Comparison of ENCODE assay signal across 8 cellular contexts in genomic region chr2:62705007-62705829, GRCh38. TPM values are rescaled to one million over a fixed set of nuclear protein-coding genes. Genes with fewer than 3 reads are reported as not detected.
DNase-seq lines count a peak whose midpoint lies in the region; ATAC-seq and TF ChIP-seq lines count a peak whose summit lies in the region.

Gene EHBP1, plus strand, starts transcription at chr2:62705713. Its CDS starts 1,479 bp downstream, at chr2:62707192.

- H3K4me1 ChIP-seq in mammary epithelial cell (ENCODE audit: insufficient read depth, low read length) = peaks cover 19% of the 10 kb centered on the region
- H3K4me1 ChIP-seq in skeletal muscle tissue (ENCODE audit: control insufficient read depth in 3 of 3, insufficient read depth in 3 of 3, low read length in 3 of 3) = peaks cover 17 to 32% (median 25%) of the 10 kb centered on the region in 3 donors

- peaks cover 45% of the 10 kb centered on the region for H3K79me2 ChIP-seq in mammary epithelial cell (ENCODE audit: insufficient read depth, low read length)

- no TSS peak for BruUV-seq in mammary epithelial cell (replicated peaks; lab: Mats Ljungman, UMichigan)

- CTCF ChIA-PET in mammary epithelial cell (lab: Charles Lee; ENCODE audit: low non-redundant PET) = interaction anchor here (0.6 to 0.7 kb wide), 2 partner anchors 109 to 229 kb away, joined by 3 to 5 read pairs; no protein-coding TSS in a partner anchor

- no peak for TF ChIP-seq CTCF in WERI-Rb-1 (IDR thresholded peaks at IDR 0.05; ENCODE audit: low read depth, low read length)
- no peak for TF ChIP-seq CTCF in mammary epithelial cell (conservative IDR thresholded peaks at IDR 0.05 in 1 of 2, IDR thresholded peaks at IDR 0.05 in 1 of 2; ENCODE audit: extremely low read depth in 1 of 2, insufficient read depth in 1 of 2, low read depth in 1 of 2, low read length in 2 of 2)

- in situ Hi-C loops in ACHN (cut with HindIII; ENCODE audit: low pct_ligation_motif_present, low pct_unique_long_range_greater_than_20kb, low sequenced_read_pairs) = no loop called here
- in situ Hi-C loops in mammary epithelial cell (cut with MboI; ENCODE audit: low sequenced_read_pairs in 2 of 2) = no loop called here

- H3K9me3 ChIP-seq in WERI-Rb-1 (ENCODE audit: severe bottlenecking) = no peaks in the 10 kb centered on the region
- peaks cover 7% of the 10 kb centered on the region for H3K9me3 ChIP-seq in mammary epithelial cell (replicated peaks; ENCODE audit: insufficient read depth, low read length)
- H3K9me3 ChIP-seq in iPS-18c (ENCODE audit: control insufficient read depth, insufficient read depth, low read length) = peaks cover 2% of the 10 kb centered on the region
- no peaks in the 10 kb centered on the region for H3K9me3 ChIP-seq in skeletal muscle tissue (ENCODE audit: control insufficient read depth in 3 of 3, low read length in 3 of 3)

- peak within 1 kb of the TSS; percentile 85 for H2AFZ ChIP-seq in mammary epithelial cell (ENCODE audit: low read depth, low read length)

- ATAC-seq in GM18873 (IDR thresholded peaks at IDR 0.05; ENCODE audit: low FRiP score, unreplicated experiment) (peak; percentile 98), HG03139 (IDR thresholded peaks at IDR 0.05; ENCODE audit: unreplicated experiment) (peak; percentile 96)

- peak; percentile 100 for DNase-seq in ACHN
- DNase-seq in NCI-H2227 (lab: John Stamatoyannopoulos, UW; ENCODE audit: unreplicated experiment) = peak; percentile 99
- DNase-seq in WERI-Rb-1 = peak; percentile 99
- peak; percentile 100 for DNase-seq in mammary epithelial cell

- dilution Hi-C loops in mammary epithelial cell (cut with HindIII; ENCODE audit: low sequenced_read_pairs) = no loop called here

- intact Hi-C loops in mammary epithelial cell (cut with micrococcal nuclease) = loop anchor here (1.0 to 10.0 kb wide), 5 partner anchors 41 to 248 kb away; no protein-coding TSS in a partner anchor

- H3K9ac ChIP-seq in mammary epithelial cell (ENCODE audit: insufficient read depth, low read length) (peak within 1 kb of the TSS; percentile 89), skeletal muscle tissue (ENCODE audit: low read depth in 1 of 3, low read length in 3 of 3) (peak within 1 kb of the TSS; percentile 76 to 86 (median 85))

- H3K36me3 ChIP-seq in WERI-Rb-1 (peaks cover 26% of the 10 kb centered on the region), mammary epithelial cell (ENCODE audit: insufficient read depth, low read length) (peaks cover 12% of the 10 kb centered on the region), skeletal muscle tissue (ENCODE audit: control insufficient read depth in 3 of 3, insufficient read depth in 3 of 3, low read length in 3 of 3) (peaks cover 0 to 3% (median 0%) of the 10 kb centered on the region in 3 donors)

- 3% methylated on average over 18 of the region's 45 CpGs for WGBS in mammary epithelial cell (ENCODE audit: low coverage, missing lambda C conversion rate)

- H3K27me3 ChIP-seq in WERI-Rb-1 (ENCODE audit: insufficient read depth, low read depth, severe bottlenecking) (no peaks in the 10 kb centered on the region), mammary epithelial cell (ENCODE audit: insufficient read depth, low read length) (no peaks in the 10 kb centered on the region), skeletal muscle tissue (ENCODE audit: control insufficient read depth in 3 of 3, insufficient read depth in 3 of 3, low read length in 3 of 3) (no peaks in the 10 kb centered on the region)

- H3K27ac ChIP-seq in WERI-Rb-1 (peak within 1 kb of the TSS; percentile 79), mammary epithelial cell (ENCODE audit: insufficient read depth, low read depth, low read length) (peak within 1 kb of the TSS; percentile 91), skeletal muscle tissue (ENCODE audit: low read depth, low read length) (peak within 1 kb of the TSS; percentile 75)

- H3K4me3 ChIP-seq in WERI-Rb-1 (ENCODE audit: low read depth, low read length) = peak within 1 kb of the TSS; percentile 89
- peak within 1 kb of the TSS; percentile 79 to 91 (median 90) for H3K4me3 ChIP-seq in mammary epithelial cell (replicated peaks in 1 of 3; ENCODE audit: insufficient read depth in 1 of 3, low read depth in 2 of 3, low read length in 3 of 3)
- H3K4me3 ChIP-seq in iPS-18c (ENCODE audit: insufficient read depth, low read depth, low read length) = peak within 1 kb of the TSS; percentile 90
- H3K4me3 ChIP-seq in skeletal muscle tissue (ENCODE audit: low read length in 3 of 3) = peak within 1 kb of the TSS; percentile 81 to 92 (median 86)

- no peaks in the 10 kb centered on the region for H4K20me1 ChIP-seq in mammary epithelial cell (ENCODE audit: insufficient read depth, low read length)

- peak within 1 kb of the TSS; percentile 88 for H3K4me2 ChIP-seq in mammary epithelial cell (ENCODE audit: insufficient read depth, low read depth, low read length)

RNA-seq across cellular contexts. Expression of gene EHBP1, which starts in this region (rescaled TPM):
- 100 to 1,000 TPM in 1 of 2 donors, 10 to 100 TPM in 1; 46.0 to 101 TPM for total RNA-seq in mammary epithelial cell
- 56.8 TPM for polyA plus RNA-seq in mammary epithelial cell
- 156 TPM for polyA minus RNA-seq in mammary epithelial cell
- total RNA-seq in skeletal muscle tissue = 52.7 TPM

Comparison
In these comparisons a context has a peak if more than half of its experiments do, and no peak if none do; other contexts are left out.
1. Peak in every context shown above with its lines: DNase-seq, ATAC-seq, H3K4me3 ChIP-seq and H3K27ac ChIP-seq.